16 cellular contexts compared by ENCODE assay signal in genomic region chr3:147113293-147114045, GRCh38.
A peak's percentile ranks its signal among the peaks of the same experiment; 100 is the strongest.
DNase-seq lines count a peak whose midpoint lies in the region; ATAC-seq, FAIRE-seq and TF ChIP-seq lines count a peak whose summit lies in the region.
"Had no signal": no experiment of that assay in that cellular context is flagged by ENCODE, and none has a peak within 500 bp of the region (broad histone marks: within the 10 kb centered on the region; RNA-seq: fewer than 3 reads in every experiment).

No MANE protein-coding gene starts in this region.

- TF ChIP-seq POLR2A in breast epithelium (IDR thresholded peaks at IDR 0.05), result no peak

- no TSS peak for BruUV-seq in MCF 10A (replicated peaks; lab: Mats Ljungman, UMichigan)

- no peaks in the 10 kb centered on the region for H3K36me3 ChIP-seq in breast epithelium
- H3K36me3 ChIP-seq: thyroid gland had no signal

- H3K27ac Mint-ChIP-seq in MCF 10A (ENCODE audit: low read depth, unreplicated experiment) (no peak overlapping the region), natural killer cell (no peak overlapping the region)
- no peak overlapping the region for H3K27ac Mint-ChIP-seq in effector memory CD8-positive, alpha-beta T cell
- H3K27ac Mint-ChIP-seq: activated CD8-positive, alpha-beta T cell treated with anti-CD3 and anti-CD28 coated beads, Interleukin-2, amount 10 ng/mL, durations not matched to agents 7 days and 5 days had no signal

- no peaks in the 10 kb centered on the region for H3K9me3 Mint-ChIP-seq in MCF 10A (ENCODE audit: unreplicated experiment)
- H3K9me3 Mint-ChIP-seq in effector memory CD8-positive, alpha-beta T cell, result peaks cover 2 to 8% of the 10 kb centered on the region in 2 donors
- peaks cover 7 to 12% of the 10 kb centered on the region in 2 donors for H3K9me3 Mint-ChIP-seq in natural killer cell

- no peaks in the 10 kb centered on the region for H3K9me3 ChIP-seq in breast epithelium
- H3K9me3 ChIP-seq: thyroid gland had no signal

- H3K4me3 Mint-ChIP-seq in MCF 10A (ENCODE audit: unreplicated experiment), result no peak overlapping the region
- H3K4me3 Mint-ChIP-seq in effector memory CD8-positive, alpha-beta T cell, result no peak overlapping the region
- H3K4me3 Mint-ChIP-seq in natural killer cell, result no peak overlapping the region
- H3K4me3 Mint-ChIP-seq: activated CD8-positive, alpha-beta T cell treated with anti-CD3 and anti-CD28 coated beads, Interleukin-2, amount 10 ng/mL, durations not matched to agents 7 days and 5 days had no signal

- H3K4me3 ChIP-seq in breast epithelium, result no peak overlapping the region
- H3K4me3 ChIP-seq: dorsolateral prefrontal cortex, thyroid gland had no signal

- ATAC-seq in left colon, result no peak
- ATAC-seq in effector memory CD8-positive, alpha-beta T cell (replicated peaks), result no peak
- ATAC-seq in natural killer cell, result no peak
- ATAC-seq: activated CD8-positive, alpha-beta T cell treated with anti-CD3 and anti-CD28 coated beads, Interleukin-2, amount 10 ng/mL, durations not matched to agents 7 days and 5 days had no signal

- FAIRE-seq in urothelium cell line (lab: Jason Lieb, UNC), result no peak
- FAIRE-seq: GM18507 had no signal

- H3K27ac ChIP-seq in breast epithelium, result no peak overlapping the region
- H3K27ac ChIP-seq: 22Rv1, dorsolateral prefrontal cortex, thyroid gland had no signal

- CTCF ChIA-PET in MCF 10A (lab: Yijun Ruan, JAX), result no interaction called here

- peaks cover 6% of the 10 kb centered on the region for H3K4me1 Mint-ChIP-seq in MCF 10A (ENCODE audit: insufficient read depth, unreplicated experiment)
- no peaks in the 10 kb centered on the region for H3K4me1 Mint-ChIP-seq in effector memory CD8-positive, alpha-beta T cell (ENCODE audit: low read depth in 2 of 2)
- no peaks in the 10 kb centered on the region for H3K4me1 Mint-ChIP-seq in natural killer cell

- no peaks in the 10 kb centered on the region for H3K36me3 Mint-ChIP-seq in MCF 10A (ENCODE audit: insufficient read depth, unreplicated experiment)
- no peaks in the 10 kb centered on the region for H3K36me3 Mint-ChIP-seq in effector memory CD8-positive, alpha-beta T cell (ENCODE audit: insufficient read depth)
- H3K36me3 Mint-ChIP-seq in natural killer cell, result no peaks in the 10 kb centered on the region

- intact Hi-C loops in MCF 10A (cut with micrococcal nuclease), result no loop called here
- intact Hi-C loops in breast epithelium (cut with DNase I; ENCODE audit: low total_unique reads), result no loop called here
- intact Hi-C loops in left colon (cut with DNase I, micrococcal nuclease), result no loop called here
- intact Hi-C loops in natural killer cell (cut with micrococcal nuclease), result no loop called here

- TF ChIP-seq CTCF in MCF 10A (IDR thresholded peaks at IDR 0.05; ENCODE audit: unreplicated experiment), result no peak
- no peak for TF ChIP-seq CTCF in breast epithelium (IDR thresholded peaks at IDR 0.05)
- TF ChIP-seq CTCF in natural killer cell (IDR thresholded peaks at IDR 0.05), result no peak

- H3K4me1 ChIP-seq in breast epithelium, result no peaks in the 10 kb centered on the region
- H3K4me1 ChIP-seq: thyroid gland had no signal

- H3K27me3 Mint-ChIP-seq in MCF 10A (ENCODE audit: insufficient read depth, unreplicated experiment) (no peaks in the 10 kb centered on the region), natural killer cell (ENCODE audit: low read depth in 2 of 2) (no peaks in the 10 kb centered on the region)
- H3K27me3 Mint-ChIP-seq in effector memory CD8-positive, alpha-beta T cell, result no peaks in the 10 kb centered on the region

- DNase-seq in MCF 10A (ENCODE audit: unreplicated experiment), result peak; percentile 25
- DNase-seq in breast epithelium (ENCODE audit: low spot score in 2 of 2), result no peak
- peak; percentile 39 for DNase-seq in SW480 (ENCODE audit: low spot score)
- DNase-seq in fibroblast of the conjunctiva (ENCODE audit: low read depth), result peak; percentile 71
- DNase-seq in urothelium cell line (ENCODE audit: low spot score), result peak; percentile 16
- DNase-seq in left colon, result no peak
- DNase-seq in effector memory CD8-positive, alpha-beta T cell, result no peak
- no peak for DNase-seq in natural killer cell
- DNase-seq: activated CD8-positive, alpha-beta T cell treated with anti-CD3 and anti-CD28 coated beads, Interleukin-2, amount 10 ng/mL, durations not matched to agents 7 days and 5 days; activated naive CD4-positive, alpha-beta T cell; dorsolateral prefrontal cortex; NCI-H2107; T1000; thyroid gland had no signal

- H3K27me3 ChIP-seq in breast epithelium, result no peaks in the 10 kb centered on the region
- H3K27me3 ChIP-seq: dorsolateral prefrontal cortex, thyroid gland had no signal

- POLR2A ChIA-PET in MCF 10A (lab: Yijun Ruan, JAX), result interaction anchor here (0.7 kb wide), 1 partner anchor 1684 kb away, joined by 3 read pairs; no protein-coding TSS in a partner anchor

Comparison
In these comparisons a context has a peak if more than half of its experiments do, and no peak if none do; other contexts are left out.
1. DNase-seq: peak in MCF 10A (single experiment), SW480 (single experiment), fibroblast of the conjunctiva (single experiment) and urothelium cell line (single experiment); none in breast epithelium (0 of 2), left colon (0 of 2), effector memory CD8-positive, alpha-beta T cell (0 of 3) and natural killer cell (single experiment).